Comparison of ENCODE assay signal across 8 cellular contexts in the genomic region with DNA sequence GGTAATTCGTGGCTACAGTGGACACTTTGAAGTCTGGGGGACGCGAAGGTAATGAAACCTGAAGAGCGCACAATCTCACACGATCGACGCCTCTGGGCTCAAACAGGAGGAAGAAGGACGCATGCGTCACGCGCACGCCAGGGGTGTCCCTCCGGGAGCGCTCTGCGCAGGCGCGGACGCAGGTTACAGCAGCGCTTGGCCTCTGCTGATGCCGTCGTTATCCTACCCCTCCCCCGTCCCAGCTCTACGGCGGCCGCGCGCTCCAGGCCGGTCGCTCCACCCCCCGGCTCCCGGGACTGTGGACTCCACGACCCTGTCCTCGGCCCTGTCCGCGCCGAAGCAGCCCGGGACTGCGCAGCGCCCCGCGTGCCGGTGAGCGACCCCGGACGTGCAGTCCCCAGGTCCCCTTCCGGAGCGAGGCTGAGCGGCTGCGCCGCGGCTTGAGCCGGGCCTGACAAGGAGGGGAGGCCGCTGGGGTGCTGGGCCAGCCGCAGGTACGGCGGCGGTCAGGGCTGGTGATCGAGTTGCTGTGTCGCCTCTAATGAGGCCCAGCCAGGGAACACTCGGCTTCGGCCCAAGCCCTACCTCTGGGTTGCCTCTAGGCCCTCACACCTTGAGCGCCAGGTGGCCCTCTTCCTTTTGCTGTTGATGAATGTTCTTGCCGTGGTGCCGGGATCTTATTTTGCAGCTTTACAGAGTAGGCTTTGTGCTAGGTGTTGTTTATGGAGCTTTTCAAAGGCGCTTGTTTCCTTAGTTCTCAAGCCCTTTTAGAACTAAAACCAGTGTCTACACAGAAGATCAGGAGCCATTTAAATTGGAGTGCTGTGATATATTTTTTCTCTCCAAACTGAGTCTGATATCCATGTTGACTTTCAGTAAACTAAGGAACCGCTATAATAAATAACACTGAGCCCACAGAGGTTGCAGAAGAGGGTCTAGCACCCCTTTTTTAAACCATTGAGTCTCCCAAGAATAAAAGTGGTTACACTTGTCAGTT. TPM values are rescaled to one million over a fixed set of nuclear protein-coding genes. Genes with fewer than 3 reads are reported as not detected.
DNase-seq lines count a peak whose midpoint lies in the region; ATAC-seq and TF ChIP-seq lines count a peak whose summit lies in the region.

A gene (plus strand): TSS at position 241 of the 997 bp plus-strand sequence. CDS start 3,517 bp downstream, outside the sequence.

- TF ChIP-seq CTCF in esophagus squamous epithelium (IDR thresholded peaks at IDR 0.05) = no peak

- intact Hi-C loops in esophagus squamous epithelium (cut with DNase I) = no loop called here

- H3K4me1 ChIP-seq in esophagus squamous epithelium = peaks cover 3 to 24% (median 6%) of the 10 kb centered on the region in 3 donors

- H3K36me3 ChIP-seq in esophagus squamous epithelium = peaks cover 0 to 19% (median 0%) of the 10 kb centered on the region in 3 donors

- H3K4me3 ChIP-seq in esophagus squamous epithelium = peak within 1 kb of the TSS; percentile 76 to 94 (median 86)

- ATAC-seq in GM21723 (IDR thresholded peaks at IDR 0.05; ENCODE audit: unreplicated experiment) = peak; percentile 96

- peak within 1 kb of the TSS; percentile 96 to 97 (median 96) for H3K27ac ChIP-seq in esophagus squamous epithelium

- H3K9me3 ChIP-seq in esophagus squamous epithelium = no peaks in the 10 kb centered on the region

- WGBS in esophagus squamous epithelium, 2 donors = 1 to 2% methylated on average over 14 to 31 of the region's 66 CpGs

- no peaks in the 10 kb centered on the region for H3K27me3 ChIP-seq in esophagus squamous epithelium

- TF ChIP-seq POLR2A in esophagus squamous epithelium (IDR thresholded peaks at IDR 0.05) = peak in 2 of 4 donors; percentile 73 to 78

- peak; percentile 91 for DNase-seq in DMS79 (lab: John Stamatoyannopoulos, UW)
- peak; percentile 94 for DNase-seq in KG1 (lab: John Stamatoyannopoulos, UW)
- peak; percentile 95 for DNase-seq in activated T-helper 1 cell treated with Interleukin-2 at 50 U/mL for 16 hours (ENCODE audit: low read depth)
- DNase-seq in esophagus squamous epithelium (lab: John Stamatoyannopoulos, UW) = peak; percentile 74
- peak; percentile 98 for DNase-seq in myocyte (ENCODE audit: low read depth)
- peak; percentile 96 for DNase-seq in stimulated activated CD8-positive, alpha-beta memory T cell treated with anti-CD3 and anti-CD28 coated beads, Interleukin-7, amount 100 ng/mL, for 48 hours (ENCODE audit: extremely low read depth in 1 of 2, low read depth in 1 of 2)

TF ChIP-seq in PFSK-1, 5 proteins besides CTCF, POLR2A, EP300 and RAD21:
- TF ChIP-seq, protein P1, sequence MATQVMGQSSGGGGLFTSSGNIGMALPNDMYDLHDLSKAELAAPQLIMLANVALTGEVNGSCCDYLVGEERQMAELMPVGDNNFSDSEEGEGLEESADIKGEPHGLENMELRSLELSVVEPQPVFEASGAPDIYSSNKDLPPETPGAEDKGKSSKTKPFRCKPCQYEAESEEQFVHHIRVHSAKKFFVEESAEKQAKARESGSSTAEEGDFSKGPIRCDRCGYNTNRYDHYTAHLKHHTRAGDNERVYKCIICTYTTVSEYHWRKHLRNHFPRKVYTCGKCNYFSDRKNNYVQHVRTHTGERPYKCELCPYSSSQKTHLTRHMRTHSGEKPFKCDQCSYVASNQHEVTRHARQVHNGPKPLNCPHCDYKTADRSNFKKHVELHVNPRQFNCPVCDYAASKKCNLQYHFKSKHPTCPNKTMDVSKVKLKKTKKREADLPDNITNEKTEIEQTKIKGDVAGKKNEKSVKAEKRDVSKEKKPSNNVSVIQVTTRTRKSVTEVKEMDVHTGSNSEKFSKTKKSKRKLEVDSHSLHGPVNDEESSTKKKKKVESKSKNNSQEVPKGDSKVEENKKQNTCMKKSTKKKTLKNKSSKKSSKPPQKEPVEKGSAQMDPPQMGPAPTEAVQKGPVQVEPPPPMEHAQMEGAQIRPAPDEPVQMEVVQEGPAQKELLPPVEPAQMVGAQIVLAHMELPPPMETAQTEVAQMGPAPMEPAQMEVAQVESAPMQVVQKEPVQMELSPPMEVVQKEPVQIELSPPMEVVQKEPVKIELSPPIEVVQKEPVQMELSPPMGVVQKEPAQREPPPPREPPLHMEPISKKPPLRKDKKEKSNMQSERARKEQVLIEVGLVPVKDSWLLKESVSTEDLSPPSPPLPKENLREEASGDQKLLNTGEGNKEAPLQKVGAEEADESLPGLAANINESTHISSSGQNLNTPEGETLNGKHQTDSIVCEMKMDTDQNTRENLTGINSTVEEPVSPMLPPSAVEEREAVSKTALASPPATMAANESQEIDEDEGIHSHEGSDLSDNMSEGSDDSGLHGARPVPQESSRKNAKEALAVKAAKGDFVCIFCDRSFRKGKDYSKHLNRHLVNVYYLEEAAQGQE (IDR thresholded peaks at IDR 0.05; ENCODE audit: insufficient read depth in 1 of 2, low read depth in 2 of 2, low read length in 2 of 2) = 0 out of 4 replicates have a peak, but pooled peaks of 1 of the 2 experiments have one; percentile 2
- no peak for TF ChIP-seq SIN3A (IDR thresholded peaks at IDR 0.05; ENCODE audit: borderline replicate concordance, insufficient read depth, low read length)
- peak; percentile 88 for TF ChIP-seq FOXP2 (optimal IDR thresholded peaks at IDR 0.05; ENCODE audit: borderline replicate concordance, extremely low read depth, extremely low read length, insufficient read depth)
- TF ChIP-seq POLR2AphosphoS5 (IDR thresholded peaks at IDR 0.05; ENCODE audit: low read depth, low read length) = peak; percentile 79

RNA-seq across cellular contexts. Expression of the gene that starts here (rescaled TPM):
- polyA plus RNA-seq in PFSK-1 (2012; ENCODE audit: insufficient read length, low read depth) = 15.1 TPM
- total RNA-seq in esophagus squamous epithelium (10 to 100 TPM; 17.7 to 47.7 (median 39.7) TPM), myocyte (121 and 165 TPM in 2 replicates)
- polyA plus RNA-seq in myocyte (2012) = 22.9 TPM

Comparison
In these comparisons a context has a peak if more than half of its experiments do, and no peak if none do; other contexts are left out.
1. Peak in every context shown above with its lines: DNase-seq, ATAC-seq, H3K4me3 ChIP-seq and H3K27ac ChIP-seq.